1 cellular context compared by ENCODE assay signal in genomic region chr14:96098309-96098998, GRCh38.
TF ChIP-seq lines count a peak whose summit lies in the region.

No MANE protein-coding gene starts in this region.

TF ChIP-seq in K562, 482 proteins besides CTCF, POLR2A, EP300 and RAD21 (continued from another document):
- TF ChIP-seq PURB (CRISPR knock-in tag; IDR thresholded peaks at IDR 0.05; ENCODE audit: low read depth) (no peak), ZZZ3 (IDR thresholded peaks at IDR 0.05) (no peak), ZNF696 (CRISPR knock-in tag; conservative IDR thresholded peaks at IDR 0.05) (no peak), HOMEZ (CRISPR knock-in tag; IDR thresholded peaks at IDR 0.05) (no peak), SNRNP70 (optimal IDR thresholded peaks at IDR 0.05; ENCODE audit: low read depth, low read length) (no peak), CTBP1 (IDR thresholded peaks at IDR 0.05; ENCODE audit: borderline replicate concordance) (no peak), ZNF212 (CRISPR knock-in tag; IDR thresholded peaks at IDR 0.05) (no peak)
